Comparison of ENCODE assay signal across 25 cellular contexts in the genomic region with DNA sequence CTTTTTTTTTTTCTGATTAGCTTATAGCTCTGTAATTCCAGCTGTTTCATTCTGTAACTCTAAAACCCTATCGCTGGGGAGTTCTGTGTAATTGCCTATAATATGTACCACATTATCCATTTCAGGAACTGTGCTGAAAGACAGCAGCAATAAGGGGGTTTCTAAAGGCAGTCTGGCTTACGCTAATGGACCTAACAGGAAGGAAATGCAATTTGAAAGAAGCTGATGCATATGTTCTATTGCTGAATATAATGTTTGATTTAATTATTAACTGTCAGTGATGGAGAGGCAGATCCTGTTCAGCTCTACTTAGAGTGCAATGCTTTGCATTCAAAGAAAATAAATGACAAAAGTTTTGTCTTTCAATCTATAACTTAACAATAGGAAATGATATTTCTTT.
DNase-seq lines count a peak whose midpoint lies in the region; ATAC-seq and TF ChIP-seq lines count a peak whose summit lies in the region.
"Had no signal": no experiment of that assay in that cellular context is flagged by ENCODE, and none has a peak within 500 bp of the region (broad histone marks: within the 10 kb centered on the region; RNA-seq: fewer than 3 reads in every experiment).

No MANE protein-coding gene starts in this region.

- peak overlapping the region; percentile 12 for H2AFZ ChIP-seq in DND-41 (ENCODE audit: low read depth, low read length)

- peaks cover 14% of the 10 kb centered on the region for H3K4me1 ChIP-seq in DND-41 (ENCODE audit: insufficient read depth, low read length)
- H3K4me1 ChIP-seq: upper lobe of left lung had no signal

- H4K20me1 ChIP-seq in DND-41 (ENCODE audit: insufficient read depth, low read length), result no peaks in the 10 kb centered on the region

- no peaks in the 10 kb centered on the region for H3K9me3 Mint-ChIP-seq in stimulated activated effector memory CD8-positive, alpha-beta T cell treated with anti-CD3 and anti-CD28 coated beads, Interleukin-12 subunit alpha, Interleukin-12 subunit beta, amount 100 ng/mL, for 72 hours
- H3K9me3 Mint-ChIP-seq: activated naive CD8-positive, alpha-beta T cell treated with anti-CD3 and anti-CD28 coated beads, Interleukin-2, amount 10 ng/mL, durations not matched to agents 7 days and 5 days; activated T-helper 17 cell treated with anti-CD3 and anti-CD28 coated beads, Interleukin-2, amount 50 U/mL, for 72 hours; stimulated activated naive CD8-positive, alpha-beta T cell treated with anti-CD3 and anti-CD28 coated beads, Interleukin-15, amount 100 ng/mL, for 72 hours had no signal

- H3K79me2 ChIP-seq in DND-41 (ENCODE audit: insufficient read depth, low read length), result no peaks in the 10 kb centered on the region

- no peak overlapping the region for H3K4me2 ChIP-seq in DND-41 (ENCODE audit: insufficient read depth, low read length)

- DNase-seq in DND-41, result no peak
- peak; percentile 94 for DNase-seq in SK-N-MC (ENCODE audit: low read depth, low spot score)
- DNase-seq in stimulated activated effector memory CD8-positive, alpha-beta T cell treated with anti-CD3 and anti-CD28 coated beads, Interleukin-12 subunit alpha, Interleukin-12 subunit beta, amount 100 ng/mL, for 72 hours (ENCODE audit: low spot score in 2 of 2), result no peak
- no peak for DNase-seq in MV-4-11 (lab: John Stamatoyannopoulos, UW)
- no peak for DNase-seq in NCI-H226
- DNase-seq in AG20443 (ENCODE audit: low spot score), result no peak
- DNase-seq: activated naive CD8-positive, alpha-beta T cell treated with anti-CD3 and anti-CD28 coated beads, Interleukin-2, amount 10 ng/mL, durations not matched to agents 7 days and 5 days; brain microvascular endothelial cell; CD8-positive, alpha-beta memory T cell; hippocampal formation; KBM-7; kidney; mammary epithelial cell; naive B cell; NCI-H1048; NCI-H446; SIG-M5; stimulated activated CD4-positive, alpha-beta T cell treated with anti-CD3 and anti-CD28 coated beads, Interleukin-1b, Interleukin-23, amount 100 ng/mL, for 48 hours; stimulated activated naive CD8-positive, alpha-beta T cell treated with anti-CD3 and anti-CD28 coated beads, Interleukin-15, amount 100 ng/mL, for 72 hours; upper lobe of left lung had no signal

- H3K27ac Mint-ChIP-seq in stimulated activated effector memory CD8-positive, alpha-beta T cell treated with anti-CD3 and anti-CD28 coated beads, Interleukin-12 subunit alpha, Interleukin-12 subunit beta, amount 100 ng/mL, for 72 hours, result no peak overlapping the region
- H3K27ac Mint-ChIP-seq: activated naive CD8-positive, alpha-beta T cell treated with anti-CD3 and anti-CD28 coated beads, Interleukin-2, amount 10 ng/mL, durations not matched to agents 7 days and 5 days; activated T-helper 17 cell treated with anti-CD3 and anti-CD28 coated beads, Interleukin-2, amount 50 U/mL, for 72 hours; naive B cell; stimulated activated naive CD8-positive, alpha-beta T cell treated with anti-CD3 and anti-CD28 coated beads, Interleukin-15, amount 100 ng/mL, for 72 hours had no signal

- H3K36me3 Mint-ChIP-seq in stimulated activated effector memory CD8-positive, alpha-beta T cell treated with anti-CD3 and anti-CD28 coated beads, Interleukin-12 subunit alpha, Interleukin-12 subunit beta, amount 100 ng/mL, for 72 hours, result no peaks in the 10 kb centered on the region
- H3K36me3 Mint-ChIP-seq: activated naive CD8-positive, alpha-beta T cell treated with anti-CD3 and anti-CD28 coated beads, Interleukin-2, amount 10 ng/mL, durations not matched to agents 7 days and 5 days; CD8-positive, alpha-beta memory T cell; naive B cell had no signal

- no peak overlapping the region for H3K27ac ChIP-seq in DND-41 (ENCODE audit: low read length)
- peak overlapping the region; percentile 79 for H3K27ac ChIP-seq in SK-N-MC
- H3K27ac ChIP-seq: brain microvascular endothelial cell, coronary artery, upper lobe of left lung had no signal

- H3K27me3 ChIP-seq in DND-41 (ENCODE audit: insufficient read depth, low read length, poor library complexity), result no peaks in the 10 kb centered on the region
- H3K27me3 ChIP-seq: brain microvascular endothelial cell, upper lobe of left lung had no signal

- no peaks in the 10 kb centered on the region for H3K9me3 ChIP-seq in DND-41 (ENCODE audit: insufficient read depth, low read length, severe bottlenecking)
- no peaks in the 10 kb centered on the region for H3K9me3 ChIP-seq in SK-N-MC (ENCODE audit: low read depth, low read length)

- ATAC-seq in DND-41 (ENCODE audit: insufficient read depth, low read depth), result peak; percentile 31; the same call in 1 of the 3 replicates
- peak; percentile 42 for ATAC-seq in GM19463 (IDR thresholded peaks at IDR 0.05; ENCODE audit: unreplicated experiment)
- ATAC-seq in HG03469 (IDR thresholded peaks at IDR 0.05; ENCODE audit: unreplicated experiment), result peak; percentile 63
- ATAC-seq in stimulated activated effector memory CD8-positive, alpha-beta T cell treated with anti-CD3 and anti-CD28 coated beads, Interleukin-12 subunit alpha, Interleukin-12 subunit beta, amount 100 ng/mL, for 72 hours, result no peak
- ATAC-seq: activated CD4-positive, CD25-positive, alpha-beta regulatory T cell treated with anti-CD3 and anti-CD28 coated beads, Interleukin-2, amount 50 U/mL, for 24 hours; activated T-helper 17 cell treated with anti-CD3 and anti-CD28 coated beads, Interleukin-2, amount 50 U/mL, for 72 hours; stimulated activated naive CD8-positive, alpha-beta T cell treated with anti-CD3 and anti-CD28 coated beads, Interleukin-15, amount 100 ng/mL, for 72 hours had no signal

- H3K36me3 ChIP-seq in DND-41 (ENCODE audit: insufficient read depth, low read length) (no peaks in the 10 kb centered on the region), SK-N-MC (ENCODE audit: insufficient read depth, low read length) (no peaks in the 10 kb centered on the region)
- H3K36me3 ChIP-seq: brain microvascular endothelial cell, upper lobe of left lung had no signal

- no peak overlapping the region for H3K4me3 Mint-ChIP-seq in stimulated activated effector memory CD8-positive, alpha-beta T cell treated with anti-CD3 and anti-CD28 coated beads, Interleukin-12 subunit alpha, Interleukin-12 subunit beta, amount 100 ng/mL, for 72 hours
- H3K4me3 Mint-ChIP-seq: activated naive CD8-positive, alpha-beta T cell treated with anti-CD3 and anti-CD28 coated beads, Interleukin-2, amount 10 ng/mL, durations not matched to agents 7 days and 5 days; activated T-helper 17 cell treated with anti-CD3 and anti-CD28 coated beads, Interleukin-2, amount 50 U/mL, for 72 hours; CD8-positive, alpha-beta memory T cell; naive B cell; stimulated activated naive CD8-positive, alpha-beta T cell treated with anti-CD3 and anti-CD28 coated beads, Interleukin-15, amount 100 ng/mL, for 72 hours had no signal

- no peaks in the 10 kb centered on the region for H3K4me1 Mint-ChIP-seq in stimulated activated effector memory CD8-positive, alpha-beta T cell treated with anti-CD3 and anti-CD28 coated beads, Interleukin-12 subunit alpha, Interleukin-12 subunit beta, amount 100 ng/mL, for 72 hours
- H3K4me1 Mint-ChIP-seq: activated naive CD8-positive, alpha-beta T cell treated with anti-CD3 and anti-CD28 coated beads, Interleukin-2, amount 10 ng/mL, durations not matched to agents 7 days and 5 days; activated T-helper 17 cell treated with anti-CD3 and anti-CD28 coated beads, Interleukin-2, amount 50 U/mL, for 72 hours; CD8-positive, alpha-beta memory T cell; naive B cell; stimulated activated naive CD8-positive, alpha-beta T cell treated with anti-CD3 and anti-CD28 coated beads, Interleukin-15, amount 100 ng/mL, for 72 hours had no signal

- no peak for TF ChIP-seq CTCF in DND-41 (IDR thresholded peaks at IDR 0.05; ENCODE audit: borderline replicate concordance, extremely low read depth, low read length, poor library complexity, severe bottlenecking)

- H3K4me3 ChIP-seq in DND-41 (ENCODE audit: low read depth in 1 of 2, low read length in 2 of 2), result no peak overlapping the region
- H3K4me3 ChIP-seq in SK-N-MC, result peak overlapping the region; percentile 53
- H3K4me3 ChIP-seq: coronary artery, upper lobe of left lung had no signal

- H3K9ac ChIP-seq in DND-41 (ENCODE audit: low read depth, low read length), result no peak overlapping the region
- peak overlapping the region; percentile 40 for H3K9ac ChIP-seq in SK-N-MC (ENCODE audit: insufficient read length)
